ENCODE assay signal across 34 cellular contexts in the genomic region with DNA sequence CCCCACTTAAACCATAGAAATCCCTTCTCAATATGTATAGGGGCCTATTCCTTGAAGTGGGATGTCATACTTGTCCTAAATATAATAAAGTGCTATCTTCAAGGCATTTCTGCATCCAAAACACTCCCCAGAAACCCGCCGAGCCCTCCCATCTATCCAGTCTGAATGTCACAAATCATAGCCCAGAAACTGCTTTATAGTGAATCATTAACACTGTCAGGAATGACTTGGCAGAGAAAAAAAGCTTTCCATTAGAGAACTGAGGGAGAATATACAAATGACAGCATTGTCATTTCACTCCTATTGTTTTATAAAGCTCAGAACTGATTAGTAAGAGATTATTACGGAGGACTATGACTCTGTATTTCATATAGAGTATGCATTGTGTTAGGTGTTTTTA. TPM values are rescaled to one million over a fixed set of nuclear protein-coding genes. Genes with fewer than 3 reads are reported as not detected.
"Had no signal": no experiment of that assay in that cellular context is flagged by ENCODE, and none has a peak within 500 bp of the region (broad histone marks: within the 10 kb centered on the region; RNA-seq: fewer than 3 reads in every experiment).

No MANE protein-coding gene starts in this region.

- H3K4me1 Mint-ChIP-seq: activated B cell treated with CpG ODN at 0.5 μM for 24 hours; activated CD4-positive, alpha-beta memory T cell treated with anti-CD3 and anti-CD28 coated beads, Interleukin-2, amount 10 ng/mL, durations not matched to agents 7 days and 5 days; activated CD8-positive, alpha-beta memory T cell treated with anti-CD3 and anti-CD28 coated beads, Interleukin-2, amount 10 ng/mL, durations not matched to agents 7 days and 5 days; activated naive CD8-positive, alpha-beta T cell treated with anti-CD3 and anti-CD28 coated beads for 36 hours; activated T-helper 17 cell treated with anti-CD3 and anti-CD28 coated beads, Interleukin-2, amount 50 U/mL, for 72 hours; central memory CD8-positive, alpha-beta T cell had no signal

- H3K27ac Mint-ChIP-seq: activated B cell treated with CpG ODN at 0.5 μM for 24 hours; activated CD4-positive, alpha-beta memory T cell treated with anti-CD3 and anti-CD28 coated beads, Interleukin-2, amount 10 ng/mL, durations not matched to agents 7 days and 5 days; activated CD8-positive, alpha-beta memory T cell treated with anti-CD3 and anti-CD28 coated beads, Interleukin-2, amount 10 ng/mL, durations not matched to agents 7 days and 5 days; activated naive CD8-positive, alpha-beta T cell treated with anti-CD3 and anti-CD28 coated beads for 36 hours; activated T-helper 17 cell treated with anti-CD3 and anti-CD28 coated beads, Interleukin-2, amount 50 U/mL, for 72 hours had no signal

- H3K9me3 Mint-ChIP-seq: activated B cell treated with CpG ODN at 0.5 μM for 24 hours; activated CD4-positive, alpha-beta memory T cell treated with anti-CD3 and anti-CD28 coated beads, Interleukin-2, amount 10 ng/mL, durations not matched to agents 7 days and 5 days; activated naive CD8-positive, alpha-beta T cell treated with anti-CD3 and anti-CD28 coated beads for 36 hours; central memory CD8-positive, alpha-beta T cell had no signal

- H3K4me3 ChIP-seq: cardiac muscle cell, K562 had no signal

- DNase-seq: activated B cell treated with CpG ODN at 0.5 μM for 24 hours; activated CD4-positive, alpha-beta memory T cell treated with anti-CD3 and anti-CD28 coated beads, Interleukin-2, amount 10 ng/mL, durations not matched to agents 7 days and 5 days; activated CD4-positive, alpha-beta T cell treated with anti-CD3 and anti-CD28 coated beads for 1 hour; activated CD4-positive, alpha-beta T cell treated with anti-CD3 and anti-CD28 coated beads for 48 hours; activated CD8-positive, alpha-beta memory T cell treated with anti-CD3 and anti-CD28 coated beads for 24 hours; activated CD8-positive, alpha-beta memory T cell treated with anti-CD3 and anti-CD28 coated beads, Interleukin-2, amount 10 ng/mL, durations not matched to agents 7 days and 5 days; activated CD8-positive, alpha-beta memory T cell treated with anti-CD3 and anti-CD28 coated beads, Interleukin-2, amount 50 U/mL, for 48 hours; activated effector memory CD4-positive, alpha-beta T cell treated with anti-CD3 and anti-CD28 coated beads, Interleukin-2, amount 50 U/mL, for 16 hours; activated naive CD4-positive, alpha-beta T cell; activated naive CD4-positive, alpha-beta T cell treated with anti-CD3 and anti-CD28 coated beads, Interleukin-2, amount 50 U/mL, for 16 hours; activated naive CD8-positive, alpha-beta T cell treated with anti-CD3 and anti-CD28 coated beads for 36 hours; activated T-cell treated with anti-CD3 and anti-CD28 coated beads, Interleukin-2, amount 50 U/mL, for 48 hours; amniotic stem cell; aorta; NCI-H1092 treated with DMSO at 0.1 percent for 48 hours; NCI-H1417 treated with DMSO at 0.1 percent for 48 hours; NCI-H187 treated with DMSO at 0.1 percent for 48 hours; NCI-H2081; NCI-H2171 treated with DMSO at 0.1 percent for 48 hours; NCI-H2227 treated with DMSO at 0.1 percent for 48 hours; NCI-H446 treated with DMSO at 0.1 percent for 48 hours; NCI-H524; NCI-H69; NCI-H82; PC-3; Right ventricle myocardium superior; SW 1271; T-helper 1 cell; T-helper 2 cell; T-helper 9 cell had no signal

- H3K36me3 Mint-ChIP-seq: activated CD8-positive, alpha-beta memory T cell treated with anti-CD3 and anti-CD28 coated beads, Interleukin-2, amount 10 ng/mL, durations not matched to agents 7 days and 5 days; activated naive CD8-positive, alpha-beta T cell treated with anti-CD3 and anti-CD28 coated beads for 36 hours had no signal

- H3K36me3 ChIP-seq: cardiac muscle cell had no signal

- H3K4me3 Mint-ChIP-seq: activated B cell treated with CpG ODN at 0.5 μM for 24 hours; activated CD4-positive, alpha-beta memory T cell treated with anti-CD3 and anti-CD28 coated beads, Interleukin-2, amount 10 ng/mL, durations not matched to agents 7 days and 5 days; activated CD8-positive, alpha-beta memory T cell treated with anti-CD3 and anti-CD28 coated beads, Interleukin-2, amount 10 ng/mL, durations not matched to agents 7 days and 5 days; activated naive CD8-positive, alpha-beta T cell treated with anti-CD3 and anti-CD28 coated beads for 36 hours; activated T-helper 17 cell treated with anti-CD3 and anti-CD28 coated beads, Interleukin-2, amount 50 U/mL, for 72 hours; central memory CD8-positive, alpha-beta T cell had no signal

- H3K27me3 Mint-ChIP-seq: activated B cell treated with CpG ODN at 0.5 μM for 24 hours; activated CD4-positive, alpha-beta memory T cell treated with anti-CD3 and anti-CD28 coated beads, Interleukin-2, amount 10 ng/mL, durations not matched to agents 7 days and 5 days; activated CD8-positive, alpha-beta memory T cell treated with anti-CD3 and anti-CD28 coated beads, Interleukin-2, amount 10 ng/mL, durations not matched to agents 7 days and 5 days; central memory CD8-positive, alpha-beta T cell had no signal

- ATAC-seq: activated CD8-positive, alpha-beta memory T cell treated with anti-CD3 and anti-CD28 coated beads, Interleukin-2, amount 10 ng/mL, durations not matched to agents 7 days and 5 days; activated T-helper 17 cell treated with anti-CD3 and anti-CD28 coated beads, Interleukin-2, amount 50 U/mL, for 72 hours; K562; PC-3 had no signal

- H3K27me3 ChIP-seq: cardiac muscle cell had no signal

RNA-seq across cellular contexts. Expression of a gene that starts 48.4 kb away (rescaled TPM):
- total RNA-seq: activated CD4-positive, alpha-beta memory T cell treated with anti-CD3 and anti-CD28 coated beads, Interleukin-2, amount 10 ng/mL, durations not matched to agents 7 days and 5 days; activated naive CD8-positive, alpha-beta T cell treated with anti-CD3 and anti-CD28 coated beads for 36 hours; activated T-helper 17 cell treated with anti-CD3 and anti-CD28 coated beads, Interleukin-2, amount 50 U/mL, for 72 hours had no signal
